9 cellular contexts compared by ENCODE assay signal in the genomic region with DNA sequence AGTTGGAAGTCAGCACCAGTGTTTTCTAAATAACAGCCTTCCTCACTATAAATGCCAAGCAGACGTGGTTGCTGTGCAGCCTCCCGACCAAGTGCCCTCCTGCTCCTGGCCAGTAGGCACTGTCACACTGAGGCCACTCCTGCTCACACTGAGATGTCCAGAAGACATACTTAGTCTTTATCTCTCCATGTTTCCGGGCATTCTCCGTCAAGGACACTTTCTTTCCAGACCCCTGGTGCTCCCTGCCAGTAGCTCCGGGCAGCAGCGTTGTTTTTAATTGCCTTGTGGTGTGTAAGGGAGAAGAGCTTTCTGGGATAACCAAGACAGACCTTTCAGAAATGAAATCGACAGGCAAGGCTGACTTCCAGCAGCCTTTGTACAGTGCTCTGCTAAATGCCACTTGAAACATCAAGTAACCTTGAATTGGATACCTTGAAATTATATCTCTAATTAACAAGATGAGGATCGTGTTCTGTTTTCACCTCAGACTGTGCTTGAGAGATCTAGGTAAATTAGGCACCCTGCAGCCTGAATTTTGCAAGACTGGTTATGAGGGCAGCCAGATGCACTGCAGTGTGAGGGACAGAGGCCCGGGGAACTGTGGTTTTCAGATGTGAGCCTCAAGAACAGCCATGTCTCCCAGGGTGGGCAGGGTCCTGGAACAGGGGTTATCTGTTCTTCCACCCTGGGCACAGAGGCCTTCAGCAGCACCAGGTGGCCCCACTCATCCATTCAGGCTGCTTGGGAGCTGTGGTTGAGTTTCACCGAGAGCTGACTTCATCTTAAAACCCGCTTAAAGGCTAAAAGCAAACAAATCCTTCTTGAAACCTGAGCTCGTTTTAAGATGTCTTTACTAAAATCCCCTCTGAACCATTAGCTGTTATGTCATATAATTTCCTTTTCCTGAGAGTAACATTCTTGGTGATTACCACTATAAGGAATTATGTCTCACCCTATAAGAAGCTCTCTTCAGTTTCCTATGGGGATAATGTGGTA. TPM values are rescaled to one million over a fixed set of nuclear protein-coding genes. Genes with fewer than 3 reads are reported as not detected.
DNase-seq lines count a peak whose midpoint lies in the region; ATAC-seq and TF ChIP-seq lines count a peak whose summit lies in the region.
"Had no signal": no experiment of that assay in that cellular context is flagged by ENCODE, and none has a peak within 500 bp of the region (broad histone marks: within the 10 kb centered on the region; RNA-seq: fewer than 3 reads in every experiment).

No MANE protein-coding gene starts in this region.

- H3K36me3 Mint-ChIP-seq in glutamatergic neuron (ENCODE audit: unreplicated experiment) = peaks cover under 1% of the 10 kb centered on the region

- DNase-seq in HEK293T (ENCODE audit: extremely low spot score) (peak; percentile 15), RWPE1 (ENCODE audit: low spot score) (peak; percentile 26), glutamatergic neuron (peak; percentile 22), spleen (no peak), inferior parietal cortex (ENCODE audit: extremely low spot score) (no peak), mucosa of descending colon (no peak), cerebellar nuclear complex (lab: John Stamatoyannopoulos, UW) (no peak), GM13977 (ENCODE audit: low spot score) (no peak)
- DNase-seq: Peyer's patch had no signal

- POLR2A ChIA-PET in HEK293T (lab: Yijun Ruan, JAX) (no interaction called here), RWPE1 (lab: Yijun Ruan, JAX; ENCODE audit: low non-redundant PET) (no interaction called here)

- H3K27ac Mint-ChIP-seq in glutamatergic neuron (ENCODE audit: unreplicated experiment) = no peak overlapping the region

- no peaks in the 10 kb centered on the region for H3K9me3 ChIP-seq in spleen
- no peaks in the 10 kb centered on the region for H3K9me3 ChIP-seq in mucosa of descending colon
- H3K9me3 ChIP-seq: Peyer's patch had no signal

- H3K9me3 Mint-ChIP-seq in glutamatergic neuron (ENCODE audit: unreplicated experiment) = peaks cover 2% of the 10 kb centered on the region

- H3K4me3 Mint-ChIP-seq in glutamatergic neuron (ENCODE audit: unreplicated experiment) = no peak overlapping the region

- peak in 1 of 3 donors; percentile 13 for TF ChIP-seq POLR2A in spleen (IDR thresholded peaks at IDR 0.05)

- H3K4me1 ChIP-seq in spleen = peaks cover 0 to 46% (median 14%) of the 10 kb centered on the region in 6 donors
- no peaks in the 10 kb centered on the region for H3K4me1 ChIP-seq in mucosa of descending colon (ENCODE audit: low read depth)

- in situ Hi-C loops in GM13977 (cut with MboI; ENCODE audit: low pct_unique_long_range_greater_than_20kb, low sequenced_read_pairs, unreplicated experiment) = loop anchor here (5.0 to 25.0 kb wide), 2 partner anchors 119 to 454 kb away; no protein-coding TSS in a partner anchor

- no peaks in the 10 kb centered on the region for H3K27me3 Mint-ChIP-seq in glutamatergic neuron (ENCODE audit: unreplicated experiment)

- H3K36me3 ChIP-seq in spleen (no peaks in the 10 kb centered on the region), mucosa of descending colon (ENCODE audit: low read depth) (no peaks in the 10 kb centered on the region)
- H3K36me3 ChIP-seq: Peyer's patch had no signal

- H3K4me1 Mint-ChIP-seq in glutamatergic neuron (ENCODE audit: low read depth, unreplicated experiment) = peaks cover 23% of the 10 kb centered on the region

- intact Hi-C loops in spleen (cut with DNase I; ENCODE audit: low total_unique reads) = no loop called here
- intact Hi-C loops in mucosa of descending colon (cut with DNase I, micrococcal nuclease) = no loop called here

- H3K4me3 ChIP-seq in spleen (no peak overlapping the region), mucosa of descending colon (no peak overlapping the region)
- H3K4me3 ChIP-seq: Peyer's patch had no signal

- no peak for TF ChIP-seq CTCF in RWPE1 (conservative IDR thresholded peaks at IDR 0.05; ENCODE audit: low read depth)
- TF ChIP-seq CTCF in glutamatergic neuron (IDR thresholded peaks at IDR 0.05; ENCODE audit: partially characterized antibody, unreplicated experiment) = no peak
- TF ChIP-seq CTCF in spleen (IDR thresholded peaks at IDR 0.05 in 8 of 11, conservative IDR thresholded peaks at IDR 0.05 in 3 of 11) = peak in 1 of 11 experiments; percentile 32
- no peak for TF ChIP-seq CTCF in mucosa of descending colon (IDR thresholded peaks at IDR 0.05)
- TF ChIP-seq CTCF in GM13977 (IDR thresholded peaks at IDR 0.05; ENCODE audit: extremely low read depth, insufficient read depth, missing control alignments) = no peak

- H3K27ac ChIP-seq in RWPE1 (peak overlapping the region; percentile 63), spleen (peak overlapping the region in 6 of 8 donors; percentile 36 to 67 (median 60))

- CTCF ChIA-PET in HEK293T (lab: Yijun Ruan, JAX) (interaction anchor here (0.6 to 2.7 kb wide), 6 partner anchors 10 to 686 kb away, joined by 3 to 21 read pairs (median 6); no protein-coding TSS in a partner anchor), RWPE1 (lab: Yijun Ruan, JAX) (interaction anchor here (0.7 to 1.3 kb wide), 2 partner anchors 103 to 123 kb away, joined by 4 to 6 read pairs; no protein-coding TSS in a partner anchor)

- ATAC-seq in mucosa of descending colon = no peak

- 48 to 63% (median 55%) methylated on average over 12 of the region's 12 CpGs for WGBS in spleen, 5 donors

- H3K27me3 ChIP-seq in spleen (replicated peaks in 1 of 7) = no peaks in the 10 kb centered on the region
- H3K27me3 ChIP-seq: Peyer's patch had no signal

TF ChIP-seq in HEK293T, 16 proteins besides CTCF, POLR2A, EP300 and RAD21:
- TF ChIP-seq SP1 (IDR thresholded peaks at IDR 0.05) (no peak), ELF4 (IDR thresholded peaks at IDR 0.05) (no peak), FOXK2 (IDR thresholded peaks at IDR 0.05) (no peak)

RNA-seq across cellular contexts. Expression of gene SCHIP1, which starts 43.4 kb away (rescaled TPM):
- total RNA-seq in glutamatergic neuron (ENCODE audit: unreplicated experiment) (76.3 TPM), spleen (10 to 100 TPM in 1 of 7 donors, 1 to 10 TPM in 6; 1.7 to 10.8 (median 4.4) TPM), mucosa of descending colon (10 to 100 TPM in 1 of 3 donors, 1 to 10 TPM in 2; 1.1 to 11.6 (median 1.7) TPM)
- polyA plus RNA-seq in spleen = 1 to 10 TPM; 1.5 to 4.3 (median 1.7) TPM

Comparison
In these comparisons a context has a peak if more than half of its experiments do, and no peak if none do; other contexts are left out.
1. DNase-seq: peak in HEK293T (single experiment), RWPE1 (single experiment) and glutamatergic neuron (single experiment); none in spleen (single experiment), inferior parietal cortex (single experiment), mucosa of descending colon (0 of 3), cerebellar nuclear complex (0 of 2) and GM13977 (single experiment).